In the genomic region with DNA sequence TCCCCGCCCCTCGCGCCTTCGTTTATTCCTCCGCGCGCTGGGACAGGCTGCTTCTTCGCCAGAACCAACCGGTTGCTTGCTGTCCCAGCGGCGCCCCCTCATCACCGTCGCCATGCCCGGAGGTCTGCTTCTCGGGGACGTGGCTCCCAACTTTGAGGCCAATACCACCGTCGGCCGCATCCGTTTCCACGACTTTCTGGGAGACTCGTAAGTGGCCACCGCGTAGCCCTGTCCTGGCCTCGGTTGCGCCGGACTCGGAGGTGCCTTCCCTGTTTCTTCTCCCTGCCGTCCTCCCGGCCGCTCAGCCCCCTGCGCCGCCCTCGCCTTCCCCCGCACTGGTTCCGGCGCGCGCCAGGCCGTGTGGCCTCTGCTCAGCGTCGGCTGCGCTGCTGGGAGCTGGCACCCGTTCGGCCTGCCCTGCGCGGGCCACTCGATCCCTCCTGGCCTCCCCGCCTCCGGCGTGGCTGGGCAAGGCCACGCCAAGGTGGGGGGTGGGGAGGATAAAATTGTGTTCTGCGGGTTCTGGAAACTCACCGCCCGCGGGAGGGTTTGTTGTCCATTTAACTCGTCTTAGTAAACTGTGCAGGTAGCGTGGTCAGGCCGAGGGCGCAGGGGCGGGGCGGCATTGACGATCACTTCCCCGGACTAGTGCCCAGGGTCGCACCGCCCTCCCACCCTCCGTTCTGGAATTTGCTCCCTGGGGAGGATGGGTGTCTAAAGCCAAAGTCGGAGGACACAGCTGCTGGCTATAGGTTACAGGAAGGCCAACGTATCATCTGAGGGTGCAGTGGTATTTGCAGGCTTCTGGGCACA, we compare ENCODE assay signal across 8 cellular contexts. TPM values are rescaled to one million over a fixed set of nuclear protein-coding genes. Genes with fewer than 3 reads are reported as not detected.
A peak's percentile ranks its signal among the peaks of the same experiment; 100 is the strongest.
DNase-seq lines count a peak whose midpoint lies in the region; ATAC-seq and TF ChIP-seq lines count a peak whose summit lies in the region.

A gene with protein sequence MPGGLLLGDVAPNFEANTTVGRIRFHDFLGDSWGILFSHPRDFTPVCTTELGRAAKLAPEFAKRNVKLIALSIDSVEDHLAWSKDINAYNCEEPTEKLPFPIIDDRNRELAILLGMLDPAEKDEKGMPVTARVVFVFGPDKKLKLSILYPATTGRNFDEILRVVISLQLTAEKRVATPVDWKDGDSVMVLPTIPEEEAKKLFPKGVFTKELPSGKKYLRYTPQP (plus strand): TSS at position 50 of the 813 bp plus-strand sequence. CDS start 63 bp downstream, at position 113.

- peak within 1 kb of the TSS; percentile 85 to 97 (median 91) for H3K4me3 ChIP-seq in BLaER1 treated with 17β-estradiol and CSF1 and Interleukin-3, amounts not matched to agents 10 nM and 100 nM
- H3K4me3 ChIP-seq in mucosa of rectum (ENCODE audit: low read length in 2 of 2) (peak within 1 kb of the TSS; percentile 90 to 95), testis (peak within 1 kb of the TSS; percentile 90 to 94)

- H3K4me1 ChIP-seq in BLaER1 treated with 17β-estradiol and CSF1 and Interleukin-3, amounts not matched to agents 10 nM and 100 nM = peaks cover 34 to 61% (median 40%) of the 10 kb centered on the region in 10 experiments
- H3K4me1 ChIP-seq in mucosa of rectum (ENCODE audit: control insufficient read depth in 2 of 2, insufficient read depth in 2 of 2, low read length in 2 of 2) (peaks cover 31 to 46% of the 10 kb centered on the region in 2 donors), testis (peaks cover 40% of the 10 kb centered on the region)

- H3K4me2 ChIP-seq in BLaER1 treated with 17β-estradiol and CSF1 and Interleukin-3, amounts not matched to agents 10 nM and 100 nM = peak within 1 kb of the TSS; percentile 91 to 99 (median 95)

- peaks cover 0 to 3% (median 2%) of the 10 kb centered on the region in 11 experiments; a peak in 12 of 22 replicates for H3K9me3 ChIP-seq in BLaER1 treated with 17β-estradiol and CSF1 and Interleukin-3, amounts not matched to agents 10 nM and 100 nM (replicated peaks in 1 of 11)
- H3K9me3 ChIP-seq in mucosa of rectum (ENCODE audit: control insufficient read depth in 2 of 2, low read length in 2 of 2) (no peaks in the 10 kb centered on the region), testis (no peaks in the 10 kb centered on the region)

- in situ Hi-C loops in GM18951 (cut with MboI; ENCODE audit: low sequenced_read_pairs, unreplicated experiment) = no loop called here

- H3K36me3 ChIP-seq in BLaER1 treated with 17β-estradiol and CSF1 and Interleukin-3, amounts not matched to agents 10 nM and 100 nM = peaks cover 25 to 39% (median 32%) of the 10 kb centered on the region in 11 experiments
- H3K36me3 ChIP-seq in mucosa of rectum (ENCODE audit: control insufficient read depth in 2 of 2, insufficient read depth in 2 of 2, low read length in 2 of 2) (peaks cover 14 to 17% of the 10 kb centered on the region in 2 donors), testis (ENCODE audit: low read depth, missing control alignments) (no peaks in the 10 kb centered on the region)

- WGBS in testis, 2 donors = 0% methylated on average over 12 to 68 of the region's 69 CpGs

- peak; percentile 89 for DNase-seq in NCI-H510A (lab: John Stamatoyannopoulos, UW)
- peak; percentile 92 for DNase-seq in activated CD8-positive, alpha-beta memory T cell treated with anti-CD3 and anti-CD28 coated beads for 24 hours
- peak in 1 of 2 experiments; percentile 94 for DNase-seq in erythroblast (lab: John Stamatoyannopoulos, UW)
- DNase-seq in testis = peak; percentile 93

- H4K20me1 ChIP-seq in BLaER1 treated with 17β-estradiol and CSF1 and Interleukin-3, amounts not matched to agents 10 nM and 100 nM = peaks cover 9 to 45% (median 23%) of the 10 kb centered on the region in 11 experiments; a peak in 15 of 22 replicates

- no peaks in the 10 kb centered on the region for H3K27me3 ChIP-seq in BLaER1 treated with 17β-estradiol and CSF1 and Interleukin-3, amounts not matched to agents 10 nM and 100 nM
- no peaks in the 10 kb centered on the region for H3K27me3 ChIP-seq in mucosa of rectum (ENCODE audit: control insufficient read depth in 2 of 2, insufficient read depth in 2 of 2, low read length in 2 of 2)
- H3K27me3 ChIP-seq in testis = no peaks in the 10 kb centered on the region

- H3K9ac ChIP-seq in BLaER1 treated with 17β-estradiol and CSF1 and Interleukin-3, amounts not matched to agents 10 nM and 100 nM = peak within 1 kb of the TSS; percentile 88 to 96 (median 95)
- peak within 1 kb of the TSS; percentile 97 to 99 for H3K9ac ChIP-seq in mucosa of rectum (ENCODE audit: low read depth in 1 of 2, low read length in 2 of 2)

- intact Hi-C loops in testis (cut with DNase I; ENCODE audit: low total_unique reads) = no loop called here

- no peak for TF ChIP-seq CTCF in testis (IDR thresholded peaks at IDR 0.05)

- H3K27ac ChIP-seq in BLaER1 treated with 17β-estradiol and CSF1 and Interleukin-3, amounts not matched to agents 10 nM and 100 nM = peak within 1 kb of the TSS; percentile 66 to 98 (median 95)
- peak within 1 kb of the TSS; percentile 98 for H3K27ac ChIP-seq in mucosa of rectum (ENCODE audit: low read depth in 2 of 2, low read length in 2 of 2)
- peak within 1 kb of the TSS; percentile 99 for H3K27ac ChIP-seq in testis

- peak; percentile 76 for TF ChIP-seq POLR2A in GM18951 (IDR thresholded peaks at IDR 0.05; ENCODE audit: extremely low read depth, insufficient read depth, insufficient read length)
- peak; percentile 78 for TF ChIP-seq POLR2A in erythroblast (IDR thresholded peaks at IDR 0.05; ENCODE audit: low read length)
- peak; percentile 68 for TF ChIP-seq POLR2A in testis (IDR thresholded peaks at IDR 0.05)

- peak; percentile 50 for ATAC-seq in HG03135 (IDR thresholded peaks at IDR 0.05; ENCODE audit: unreplicated experiment)

RNA-seq across cellular contexts. Expression of the gene that starts here (rescaled TPM):
- total RNA-seq in testis = 100 to 1,000 TPM; 376 to 458 TPM
- polyA plus RNA-seq in testis (ENCODE audit: insufficient read depth, low read depth, low replicate concordance) = 385 TPM
